14 cellular contexts compared by ENCODE assay signal in genomic region chr15:65460948-65461347, GRCh38. TPM values are rescaled to one million over a fixed set of nuclear protein-coding genes. Genes with fewer than 3 reads are reported as not detected.
DNase-seq lines count a peak whose midpoint lies in the region; ATAC-seq and TF ChIP-seq lines count a peak whose summit lies in the region.
"Had no signal": no experiment of that assay in that cellular context is flagged by ENCODE, and none has a peak within 500 bp of the region (broad histone marks: within the 10 kb centered on the region; RNA-seq: fewer than 3 reads in every experiment).

No MANE protein-coding gene starts in this region.

- H3K4me1 Mint-ChIP-seq in natural killer cell treated with Interleukin-12 subunit alpha and Interleukin-12 subunit beta and Interleukin-15 and Interleukin-18, amount 100 ng/mL, for 72 hours (ENCODE audit: low read depth in 2 of 2) = peaks cover 6 to 9% of the 10 kb centered on the region in 2 donors
- H3K4me1 Mint-ChIP-seq in natural killer cell = no peaks in the 10 kb centered on the region
- H3K4me1 Mint-ChIP-seq in activated T-helper 17 cell treated with anti-CD3 and anti-CD28 coated beads, Interleukin-2, amount 50 U/mL, for 72 hours = peaks cover 11% of the 10 kb centered on the region
- H3K4me1 Mint-ChIP-seq in stimulated activated naive CD8-positive, alpha-beta T cell treated with anti-CD3 and anti-CD28 coated beads, Interleukin-15, amount 100 ng/mL, for 72 hours = peaks cover 14% of the 10 kb centered on the region

- H3K27ac ChIP-seq in ovary = no peak overlapping the region
- H3K27ac ChIP-seq: epithelial cell of prostate, uterus had no signal

- TF ChIP-seq CTCF in natural killer cell (IDR thresholded peaks at IDR 0.05) (no peak), ovary (IDR thresholded peaks at IDR 0.05) (no peak)

- no peak for DNase-seq in natural killer cell treated with Interleukin-12 subunit alpha and Interleukin-12 subunit beta and Interleukin-15 and Interleukin-18, amount 100 ng/mL, for 72 hours (ENCODE audit: low spot score)
- DNase-seq in natural killer cell (no peak), kidney tubule cell (ENCODE audit: low spot score) (peak; percentile 63), ovary (no peak), NCI-H774 (lab: John Stamatoyannopoulos, UW) (no peak), Right ventricle myocardium inferior (ENCODE audit: missing footprints) (no peak)
- DNase-seq in stimulated activated naive CD8-positive, alpha-beta T cell treated with anti-CD3 and anti-CD28 coated beads, Interleukin-15, amount 100 ng/mL, for 72 hours = peak; percentile 33 to 66
- DNase-seq: aorta, naive B cell, NCI-H2081 treated with DMSO at 0.1 percent for 48 hours, uterus had no signal

- intact Hi-C loops in natural killer cell (cut with micrococcal nuclease) = no loop called here
- intact Hi-C loops in ovary (cut with DNase I) = no loop called here
- intact Hi-C loops in Right ventricle myocardium inferior (cut with DNase I) = no loop called here

- no peaks in the 10 kb centered on the region for H3K9me3 ChIP-seq in ovary
- H3K9me3 ChIP-seq: uterus had no signal

- peak overlapping the region in 1 of 2 donors; percentile 47 for H3K27ac Mint-ChIP-seq in natural killer cell treated with Interleukin-12 subunit alpha and Interleukin-12 subunit beta and Interleukin-15 and Interleukin-18, amount 100 ng/mL, for 72 hours
- peak overlapping the region in 1 of 2 donors; percentile 31 for H3K27ac Mint-ChIP-seq in natural killer cell
- peak overlapping the region; percentile 70 for H3K27ac Mint-ChIP-seq in activated T-helper 17 cell treated with anti-CD3 and anti-CD28 coated beads, Interleukin-2, amount 50 U/mL, for 72 hours
- peak overlapping the region in 1 of 2 donors; percentile 17 for H3K27ac Mint-ChIP-seq in stimulated activated naive CD8-positive, alpha-beta T cell treated with anti-CD3 and anti-CD28 coated beads, Interleukin-15, amount 100 ng/mL, for 72 hours

- H3K4me1 ChIP-seq in ovary (ENCODE audit: insufficient read depth) = no peaks in the 10 kb centered on the region
- H3K4me1 ChIP-seq: uterus had no signal

- H3K36me3 Mint-ChIP-seq in natural killer cell treated with Interleukin-12 subunit alpha and Interleukin-12 subunit beta and Interleukin-15 and Interleukin-18, amount 100 ng/mL, for 72 hours = peaks cover 26% of the 10 kb centered on the region
- H3K36me3 Mint-ChIP-seq in natural killer cell = peaks cover 9% of the 10 kb centered on the region
- peaks cover 97% of the 10 kb centered on the region for H3K36me3 Mint-ChIP-seq in activated T-helper 17 cell treated with anti-CD3 and anti-CD28 coated beads, Interleukin-2, amount 50 U/mL, for 72 hours (ENCODE audit: low read depth)

- WGBS in ovary, 3 donors = 88 to 90% (median 89%) methylated on average over 4 of the region's 4 CpGs

- no peaks in the 10 kb centered on the region for H3K27me3 Mint-ChIP-seq in natural killer cell treated with Interleukin-12 subunit alpha and Interleukin-12 subunit beta and Interleukin-15 and Interleukin-18, amount 100 ng/mL, for 72 hours
- no peaks in the 10 kb centered on the region for H3K27me3 Mint-ChIP-seq in natural killer cell (ENCODE audit: low read depth in 2 of 2)
- H3K27me3 Mint-ChIP-seq in activated T-helper 17 cell treated with anti-CD3 and anti-CD28 coated beads, Interleukin-2, amount 50 U/mL, for 72 hours = no peaks in the 10 kb centered on the region
- no peaks in the 10 kb centered on the region for H3K27me3 Mint-ChIP-seq in stimulated activated naive CD8-positive, alpha-beta T cell treated with anti-CD3 and anti-CD28 coated beads, Interleukin-15, amount 100 ng/mL, for 72 hours
- H3K27me3 Mint-ChIP-seq: naive B cell had no signal

- no peak for TF ChIP-seq EP300 in ovary (IDR thresholded peaks at IDR 0.05)

- no peak overlapping the region for H3K4me3 ChIP-seq in ovary
- H3K4me3 ChIP-seq: uterus had no signal

- H3K27me3 ChIP-seq in ovary = no peaks in the 10 kb centered on the region
- H3K27me3 ChIP-seq: uterus had no signal

- H3K4me3 Mint-ChIP-seq in natural killer cell treated with Interleukin-12 subunit alpha and Interleukin-12 subunit beta and Interleukin-15 and Interleukin-18, amount 100 ng/mL, for 72 hours = no peak overlapping the region
- no peak overlapping the region for H3K4me3 Mint-ChIP-seq in natural killer cell
- no peak overlapping the region for H3K4me3 Mint-ChIP-seq in activated T-helper 17 cell treated with anti-CD3 and anti-CD28 coated beads, Interleukin-2, amount 50 U/mL, for 72 hours
- peak overlapping the region in 1 of 2 donors; percentile 36 for H3K4me3 Mint-ChIP-seq in stimulated activated naive CD8-positive, alpha-beta T cell treated with anti-CD3 and anti-CD28 coated beads, Interleukin-15, amount 100 ng/mL, for 72 hours
- H3K4me3 Mint-ChIP-seq: naive B cell had no signal

- no peaks in the 10 kb centered on the region for H3K36me3 ChIP-seq in ovary
- H3K36me3 ChIP-seq: uterus had no signal

- TF ChIP-seq POLR2A in ovary (IDR thresholded peaks at IDR 0.05) = no peak

- no peaks in the 10 kb centered on the region for H3K9me3 Mint-ChIP-seq in natural killer cell treated with Interleukin-12 subunit alpha and Interleukin-12 subunit beta and Interleukin-15 and Interleukin-18, amount 100 ng/mL, for 72 hours
- H3K9me3 Mint-ChIP-seq in natural killer cell = no peaks in the 10 kb centered on the region
- H3K9me3 Mint-ChIP-seq in activated T-helper 17 cell treated with anti-CD3 and anti-CD28 coated beads, Interleukin-2, amount 50 U/mL, for 72 hours = no peaks in the 10 kb centered on the region
- no peaks in the 10 kb centered on the region for H3K9me3 Mint-ChIP-seq in stimulated activated naive CD8-positive, alpha-beta T cell treated with anti-CD3 and anti-CD28 coated beads, Interleukin-15, amount 100 ng/mL, for 72 hours
- H3K9me3 Mint-ChIP-seq: naive B cell had no signal

- peak; percentile 53 to 90 for ATAC-seq in natural killer cell treated with Interleukin-12 subunit alpha and Interleukin-12 subunit beta and Interleukin-15 and Interleukin-18, amount 100 ng/mL, for 72 hours
- ATAC-seq in natural killer cell = no peak
- ATAC-seq in activated T-helper 17 cell treated with anti-CD3 and anti-CD28 coated beads, Interleukin-2, amount 50 U/mL, for 72 hours (replicated peaks) = peak; percentile 99
- ATAC-seq in stimulated activated naive CD8-positive, alpha-beta T cell treated with anti-CD3 and anti-CD28 coated beads, Interleukin-15, amount 100 ng/mL, for 72 hours = peak; percentile 99
- ATAC-seq in Right ventricle myocardium inferior = no peak

RNA-seq across cellular contexts. Expression of gene IGDCC4, which starts 38.2 kb away (rescaled TPM):
- under 1 TPM; 0.07 to 0.20 TPM for total RNA-seq in natural killer cell treated with Interleukin-12 subunit alpha and Interleukin-12 subunit beta and Interleukin-15 and Interleukin-18, amount 100 ng/mL, for 72 hours
- total RNA-seq in natural killer cell (under 1 TPM; 0.07 to 0.25 (median 0.09) TPM), ovary (10 to 100 TPM in 5 of 7 donors, 1 to 10 TPM in 2; 5.4 to 40.4 (median 17.1) TPM), Right ventricle myocardium inferior (3.7 TPM)
- under 1 TPM; 0.15 to 0.66 TPM for total RNA-seq in activated T-helper 17 cell treated with anti-CD3 and anti-CD28 coated beads, Interleukin-2, amount 50 U/mL, for 72 hours
- polyA plus RNA-seq in ovary = 10 to 100 TPM; 10.8 to 12.8 TPM
- total RNA-seq: T-helper 2 cell treated with Interferon-gamma antibody and Interleukin-4, amounts not matched to agents 100 ng/mL and 5 ng/mL, for 36 hours had no signal
- polyA plus RNA-seq: aorta had no signal

RNA-seq across cellular contexts. Expression of gene DPP8, which starts 56.5 kb away (rescaled TPM):
- total RNA-seq in natural killer cell treated with Interleukin-12 subunit alpha and Interleukin-12 subunit beta and Interleukin-15 and Interleukin-18, amount 100 ng/mL, for 72 hours = 10 to 100 TPM; 46.4 to 48.5 TPM
- 10 to 100 TPM; 51.7 to 64.8 (median 62.4) TPM for total RNA-seq in natural killer cell
- total RNA-seq in activated T-helper 17 cell treated with anti-CD3 and anti-CD28 coated beads, Interleukin-2, amount 50 U/mL, for 72 hours = 10 to 100 TPM; 30.7 to 31.4 TPM
- total RNA-seq in ovary = 10 to 100 TPM; 31.1 to 36.5 (median 34.1) TPM
- polyA plus RNA-seq in ovary = 10 to 100 TPM; 13.7 to 14.9 TPM
- 35.6 TPM for total RNA-seq in Right ventricle myocardium inferior

Comparison
In these comparisons a context has a peak if more than half of its experiments do, and no peak if none do; other contexts are left out.
1. ATAC-seq: peak in natural killer cell treated with Interleukin-12 subunit alpha and Interleukin-12 subunit beta and Interleukin-15 and Interleukin-18, amount 100 ng/mL, for 72 hours (2 of 2), activated T-helper 17 cell treated with anti-CD3 and anti-CD28 coated beads, Interleukin-2, amount 50 U/mL, for 72 hours (single experiment) and stimulated activated naive CD8-positive, alpha-beta T cell treated with anti-CD3 and anti-CD28 coated beads, Interleukin-15, amount 100 ng/mL, for 72 hours (single experiment); none in natural killer cell (0 of 3) and Right ventricle myocardium inferior (single experiment).
2. DNase-seq: peak in kidney tubule cell (single experiment) and stimulated activated naive CD8-positive, alpha-beta T cell treated with anti-CD3 and anti-CD28 coated beads, Interleukin-15, amount 100 ng/mL, for 72 hours (2 of 2); none in natural killer cell treated with Interleukin-12 subunit alpha and Interleukin-12 subunit beta and Interleukin-15 and Interleukin-18, amount 100 ng/mL, for 72 hours (single experiment), natural killer cell (single experiment), ovary (0 of 5), NCI-H774 (single experiment) and Right ventricle myocardium inferior (single experiment).